Comparison of ENCODE assay signal across 7 cellular contexts in the genomic region with DNA sequence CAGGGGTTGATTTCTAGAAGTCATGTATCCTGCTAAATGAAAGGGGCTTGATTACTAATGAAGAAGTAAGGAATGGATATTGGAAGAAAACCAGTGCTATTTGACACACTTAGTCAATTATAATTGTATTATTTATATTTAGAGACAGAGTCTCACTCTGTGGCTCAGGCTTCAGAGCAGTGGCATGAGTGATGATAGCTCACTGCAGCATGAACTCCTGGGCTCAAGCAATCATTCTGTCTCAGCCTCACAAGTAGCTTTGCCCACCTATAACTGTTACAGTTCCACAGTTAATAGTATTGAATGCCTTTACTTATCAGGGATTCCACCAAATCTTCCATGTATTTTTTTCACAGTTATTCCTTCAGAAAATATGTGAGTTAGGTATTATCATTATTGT.
"Had no signal": no experiment of that assay in that cellular context is flagged by ENCODE, and none has a peak within 500 bp of the region (broad histone marks: within the 10 kb centered on the region; RNA-seq: fewer than 3 reads in every experiment).

No MANE protein-coding gene starts in this region.

- H3K4me3 Mint-ChIP-seq: GM23338, H9 had no signal

- H3K4me2 ChIP-seq: GM23338 had no signal

- ATAC-seq: GM23338, K562 had no signal

- H3K9me3 Mint-ChIP-seq: GM23338, H9 had no signal

- H2AFZ ChIP-seq: GM23338 had no signal

- H3K27ac Mint-ChIP-seq: GM23338, H9 had no signal

- FAIRE-seq: H1, HTR-8/SVneo had no signal

- H3K4me1 Mint-ChIP-seq: GM23338, H9 had no signal

- H3K4me3 ChIP-seq: GM23338, K562 had no signal

- DNase-seq: H9, HCEC 1CT, IMR-90 had no signal
